ENCODE assay signal across 19 cellular contexts in genomic region chr13:36789730-36790129, GRCh38.
"Had no signal": no experiment of that assay in that cellular context is flagged by ENCODE, and none has a peak within 500 bp of the region (broad histone marks: within the 10 kb centered on the region; RNA-seq: fewer than 3 reads in every experiment).

No MANE protein-coding gene starts in this region.

- H3K9ac ChIP-seq: SK-N-SH had no signal

- H3K27ac ChIP-seq: HL-60, RWPE1 had no signal

- ATAC-seq: HepG2, T-cell had no signal

- DNase-seq: Kasumi-1, KG1, MM.1S, NCI-H1092 treated with DMSO at 0.1 percent for 48 hours, NCI-H1436, NCI-H187, NCI-H2029 treated with DMSO at 0.1 percent for 48 hours, NCI-H2171 treated with DMSO at 0.1 percent for 48 hours, NCI-H345, NCI-H446 treated with DMSO at 0.1 percent for 48 hours, NCI-H510A treated with DMSO at 0.1 percent for 48 hours, NCI-H526, SHP77, SK-N-SH, SW 1271, T-cell had no signal

- H3K36me3 Mint-ChIP-seq: T-cell had no signal

- H3K4me1 Mint-ChIP-seq: T-cell had no signal

- H3K4me2 ChIP-seq: SK-N-SH had no signal

- H3K27ac Mint-ChIP-seq: T-cell had no signal

- H3K9me3 ChIP-seq: SK-N-SH had no signal

- H3K9me3 Mint-ChIP-seq: T-cell had no signal

- H3K4me3 Mint-ChIP-seq: T-cell had no signal
